23 cellular contexts compared by ENCODE assay signal in the genomic region with DNA sequence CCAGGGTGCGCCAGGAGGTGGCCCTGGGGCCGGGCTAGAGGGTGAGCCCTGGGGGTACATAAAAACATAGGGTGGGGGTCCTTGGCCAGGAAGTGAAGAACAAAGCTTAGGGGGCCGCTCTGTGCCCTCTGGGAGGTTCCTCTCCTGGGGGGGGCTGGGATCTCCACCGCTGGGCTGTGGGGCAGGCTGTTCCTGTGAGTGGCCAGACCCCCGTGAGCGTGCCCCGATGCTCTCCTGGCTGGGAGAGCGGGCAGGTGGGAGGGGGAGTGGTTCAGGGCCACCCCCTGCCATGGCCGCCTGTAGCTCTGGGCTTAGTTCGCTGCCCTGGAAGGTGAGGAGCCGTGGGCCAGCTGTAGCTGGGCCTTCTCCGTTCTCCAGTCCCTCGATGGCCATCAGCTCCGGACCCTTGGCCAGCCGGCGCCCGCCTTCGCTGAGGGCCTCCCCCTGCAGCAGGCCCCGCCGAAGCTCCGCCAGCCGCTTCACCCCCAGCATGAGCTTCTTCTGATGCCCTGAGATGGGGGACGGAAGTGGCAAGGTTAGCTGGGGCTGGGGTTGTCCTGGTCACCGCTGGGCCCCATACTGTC.
"Had no signal": no experiment of that assay in that cellular context is flagged by ENCODE, and none has a peak within 500 bp of the region (broad histone marks: within the 10 kb centered on the region; RNA-seq: fewer than 3 reads in every experiment).

No MANE protein-coding gene starts in this region.

- H3K27ac ChIP-seq: brain microvascular endothelial cell, epithelial cell of prostate, foreskin keratinocyte, vagina had no signal

- H3K4me1 ChIP-seq: foreskin keratinocyte had no signal

- DNase-seq: activated CD4-positive, alpha-beta memory T cell treated with anti-CD3 and anti-CD28 coated beads, Interleukin-2, amount 10 ng/mL, durations not matched to agents 7 days and 5 days; activated CD4-positive, alpha-beta T cell treated with anti-CD3 and anti-CD28 coated beads for 48 hours; activated naive CD4-positive, alpha-beta T cell treated with Interleukin-2 at 50 U/mL for 16 hours; activated naive CD8-positive, alpha-beta T cell treated with anti-CD3 and anti-CD28 coated beads, Interleukin-2, amount 10 ng/mL, durations not matched to agents 7 days and 5 days; activated T-cell treated with anti-CD3 and anti-CD28 coated beads, Interleukin-2, amount 50 U/mL, for 1 hour; amygdala; brain microvascular endothelial cell; effector memory CD8-positive, alpha-beta T cell; foreskin keratinocyte; glutamatergic neuron; hippocampal formation; islet precursor cell; mammary epithelial cell; midbrain; nucleus accumbens; sigmoid colon; stimulated activated naive B cell treated with anti-CD40 and anti-IgM and Interleukin-4, amounts not matched to agents 10 μg/mL and 1 μg/mL and 100 μg/mL, for 72 hours; T-cell had no signal

- H3K27me3 ChIP-seq: brain microvascular endothelial cell, foreskin keratinocyte, sigmoid colon, vagina had no signal

- ATAC-seq: activated T-helper 17 cell treated with anti-CD3 and anti-CD28 coated beads, Interleukin-2, amount 50 U/mL, for 72 hours; effector memory CD8-positive, alpha-beta T cell; foreskin keratinocyte; left lobe of liver; stimulated activated naive B cell treated with anti-CD40 and anti-IgM and Interleukin-4, amounts not matched to agents 10 μg/mL and 1 μg/mL and 100 μg/mL, for 72 hours; T-cell; WTC11 had no signal

- H3K9me3 ChIP-seq: sigmoid colon, vagina had no signal

- H3K4me3 ChIP-seq: sigmoid colon, vagina had no signal
